ENCODE assay signal across 25 cellular contexts in the genomic region with DNA sequence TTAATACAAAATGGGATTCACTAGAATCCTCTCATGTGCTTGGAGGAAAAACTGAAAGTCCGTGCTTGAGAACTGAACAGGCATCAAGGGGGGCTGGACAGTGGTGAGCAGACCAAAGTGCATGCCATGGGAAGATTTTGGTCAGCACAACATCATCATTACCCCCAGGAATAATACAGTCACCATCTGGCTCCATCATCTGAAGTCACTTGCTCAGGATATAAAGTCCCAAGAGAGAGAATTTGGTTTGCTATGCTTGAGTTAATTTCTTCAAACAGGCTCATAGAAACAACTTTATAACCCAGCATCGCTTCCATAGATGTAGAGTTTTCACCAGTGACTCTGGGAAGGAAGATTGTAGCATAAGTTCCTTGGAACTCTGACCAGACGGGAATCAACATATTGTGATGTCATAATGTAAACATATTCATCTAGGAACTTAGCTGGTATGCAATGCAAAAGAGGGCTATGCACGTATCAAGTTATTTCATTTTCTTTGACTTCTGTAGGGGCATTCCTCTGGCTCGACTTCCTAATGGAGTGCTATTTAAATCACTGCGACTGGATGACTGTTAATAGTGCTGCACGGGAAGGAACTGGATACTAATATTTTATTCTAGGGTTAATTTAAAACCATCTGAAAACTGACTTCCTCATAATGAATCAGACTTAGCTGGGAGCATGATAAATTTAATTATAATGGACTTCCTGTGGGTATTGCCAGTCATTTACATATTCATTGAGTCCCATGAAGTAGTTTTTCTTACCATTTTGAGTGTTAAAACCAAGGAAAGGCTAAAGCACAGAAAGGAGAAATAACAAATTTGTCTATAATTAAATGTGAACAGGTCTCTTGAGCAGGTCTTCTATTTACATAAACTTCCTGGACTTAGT.
DNase-seq lines count a peak whose midpoint lies in the region; ATAC-seq, FAIRE-seq and TF ChIP-seq lines count a peak whose summit lies in the region.
"Had no signal": no experiment of that assay in that cellular context is flagged by ENCODE, and none has a peak within 500 bp of the region (broad histone marks: within the 10 kb centered on the region; RNA-seq: fewer than 3 reads in every experiment).

No MANE protein-coding gene starts in this region.

- no peak for DNase-seq in GM12891 (ENCODE audit: insufficient read length, low spot score)
- no peak for DNase-seq in K562 (ENCODE audit: extremely low read depth in 1 of 4, low spot score in 3 of 4)
- DNase-seq in stimulated activated naive B cell treated with anti-CD40 and anti-IgM and Interleukin-4, amounts not matched to agents 10 μg/mL and 1 μg/mL and 100 μg/mL, for 72 hours = no peak
- no peak for DNase-seq in SHP77 treated with DMSO at 0.1 percent for 48 hours (lab: John Stamatoyannopoulos, UW)
- no peak for DNase-seq in ecto neural progenitor cell (ENCODE audit: low spot score)
- DNase-seq in frontal cortex (ENCODE audit: low spot score in 2 of 2) = no peak
- DNase-seq: activated CD4-positive, alpha-beta memory T cell treated with anti-CD3 and anti-CD28 coated beads, Interleukin-2, amount 10 ng/mL, durations not matched to agents 7 days and 5 days; activated naive CD4-positive, alpha-beta T cell treated with anti-CD3 and anti-CD28 coated beads, Interleukin-2, amount 10 ng/mL, durations not matched to agents 7 days and 5 days; DMS79 treated with DMSO at 0.1 percent for 48 hours; H7; hippocampal formation; lower lobe of right lung; naive thymus-derived CD8-positive, alpha-beta T cell; NCI-H1105 treated with DMSO at 0.1 percent for 48 hours; NCI-H187 treated with DMSO at 0.1 percent for 48 hours; NCI-H526; SIG-M5; tibial artery had no signal

- no peak for TF ChIP-seq EP300 in K562 (IDR thresholded peaks at IDR 0.05; ENCODE audit: low read length)

- H4K20me1 ChIP-seq in K562 (replicated peaks; ENCODE audit: control insufficient read depth, insufficient read depth, low read length) = no peaks in the 10 kb centered on the region

- peaks cover 18 to 21% (median 20%) of the 10 kb centered on the region in 3 donors for H3K4me1 Mint-ChIP-seq in IgD-negative memory B cell
- peaks cover 12 to 16% of the 10 kb centered on the region in 2 donors for H3K4me1 Mint-ChIP-seq in stimulated activated naive B cell treated with anti-CD40 and anti-IgM and Interleukin-4, amounts not matched to agents 10 μg/mL and 1 μg/mL and 100 μg/mL, for 72 hours
- H3K4me1 Mint-ChIP-seq: activated CD4-positive, alpha-beta memory T cell treated with anti-CD3 and anti-CD28 coated beads, Interleukin-2, amount 10 ng/mL, durations not matched to agents 7 days and 5 days; activated naive CD4-positive, alpha-beta T cell treated with anti-CD3 and anti-CD28 coated beads, Interleukin-2, amount 10 ng/mL, durations not matched to agents 7 days and 5 days; activated T-helper 17 cell treated with anti-CD3 and anti-CD28 coated beads, Interleukin-2, amount 50 U/mL, for 72 hours; naive thymus-derived CD8-positive, alpha-beta T cell had no signal

- no peak for TF ChIP-seq RAD21 in K562 (CRISPR knock-in tag; conservative IDR thresholded peaks at IDR 0.05 in 1 of 2, IDR thresholded peaks at IDR 0.05 in 1 of 2)

- H3K27me3 ChIP-seq in K562 (ENCODE audit: control insufficient read depth in 2 of 2, insufficient read depth in 2 of 2, low read length in 2 of 2) = no peaks in the 10 kb centered on the region
- H3K27me3 ChIP-seq: tibial artery had no signal

- peaks cover 4% of the 10 kb centered on the region for H3K36me3 Mint-ChIP-seq in IgD-negative memory B cell
- H3K36me3 Mint-ChIP-seq in stimulated activated naive B cell treated with anti-CD40 and anti-IgM and Interleukin-4, amounts not matched to agents 10 μg/mL and 1 μg/mL and 100 μg/mL, for 72 hours = peaks cover 0 to 3% of the 10 kb centered on the region in 2 donors
- H3K36me3 Mint-ChIP-seq: activated naive CD4-positive, alpha-beta T cell treated with anti-CD3 and anti-CD28 coated beads, Interleukin-2, amount 10 ng/mL, durations not matched to agents 7 days and 5 days had no signal

- in situ Hi-C loops in K562 (cut with MboI) = no loop called here

- H3K9ac ChIP-seq in K562 (ENCODE audit: insufficient read depth in 1 of 2, low read depth in 2 of 2, low read length in 2 of 2) = no peak overlapping the region

- no peak overlapping the region for H3K27ac ChIP-seq in K562 (ENCODE audit: extremely low read depth, low read depth, low read length)
- H3K27ac ChIP-seq: lower lobe of right lung, tibial artery had no signal

- H3K4me3 ChIP-seq in K562 = no peak overlapping the region
- H3K4me3 ChIP-seq: lower lobe of right lung, tibial artery had no signal

- ATAC-seq in K562 = no peak; the same call in 2 of the 3 replicates
- ATAC-seq in stimulated activated naive B cell treated with anti-CD40 and anti-IgM and Interleukin-4, amounts not matched to agents 10 μg/mL and 1 μg/mL and 100 μg/mL, for 72 hours (replicated peaks) = peak; percentile 42 to 81
- ATAC-seq: activated T-helper 17 cell treated with anti-CD3 and anti-CD28 coated beads, Interleukin-2, amount 50 U/mL, for 72 hours; lower lobe of right lung; naive thymus-derived CD8-positive, alpha-beta T cell; Panc1; sciatic nerve had no signal

- no TSS peak for BruUV-seq in K562 (replicated peaks; lab: Mats Ljungman, UMichigan)

- H3K79me2 ChIP-seq in K562 (ENCODE audit: control insufficient read depth, insufficient read depth, low read length) = no peaks in the 10 kb centered on the region

- peaks cover 5% of the 10 kb centered on the region; the same call in 1 of the 2 replicates for H3K9me3 ChIP-seq in K562 (replicated peaks; ENCODE audit: control insufficient read depth, insufficient read depth, low read depth, low read length)
- H3K9me3 ChIP-seq: tibial artery had no signal

- TF ChIP-seq POLR2A in GM12891 (IDR thresholded peaks at IDR 0.05; ENCODE audit: low read depth, low read length) = peak; percentile 65
- peak; percentile 71 for TF ChIP-seq POLR2A in K562 (conservative IDR thresholded peaks at IDR 0.05)

- peak overlapping the region in 2 of 3 donors; percentile 17 to 71 for H3K27ac Mint-ChIP-seq in IgD-negative memory B cell
- peak overlapping the region; percentile 81 for H3K27ac Mint-ChIP-seq in stimulated activated naive B cell treated with anti-CD40 and anti-IgM and Interleukin-4, amounts not matched to agents 10 μg/mL and 1 μg/mL and 100 μg/mL, for 72 hours
- H3K27ac Mint-ChIP-seq: activated CD4-positive, alpha-beta memory T cell treated with anti-CD3 and anti-CD28 coated beads, Interleukin-2, amount 10 ng/mL, durations not matched to agents 7 days and 5 days; activated naive CD4-positive, alpha-beta T cell treated with anti-CD3 and anti-CD28 coated beads, Interleukin-2, amount 10 ng/mL, durations not matched to agents 7 days and 5 days; activated T-helper 17 cell treated with anti-CD3 and anti-CD28 coated beads, Interleukin-2, amount 50 U/mL, for 72 hours; naive thymus-derived CD8-positive, alpha-beta T cell; T-helper 2 cell treated with Interferon-gamma antibody and Interleukin-4, amounts not matched to agents 5 μg/mL and 100 μg/mL, for 36 hours had no signal

- H3K9me3 Mint-ChIP-seq in IgD-negative memory B cell = peaks cover 0 to 4% (median 2%) of the 10 kb centered on the region in 3 donors
- H3K9me3 Mint-ChIP-seq in stimulated activated naive B cell treated with anti-CD40 and anti-IgM and Interleukin-4, amounts not matched to agents 10 μg/mL and 1 μg/mL and 100 μg/mL, for 72 hours = peaks cover 3 to 5% of the 10 kb centered on the region in 2 donors
- H3K9me3 Mint-ChIP-seq: activated CD4-positive, alpha-beta memory T cell treated with anti-CD3 and anti-CD28 coated beads, Interleukin-2, amount 10 ng/mL, durations not matched to agents 7 days and 5 days; activated naive CD4-positive, alpha-beta T cell treated with anti-CD3 and anti-CD28 coated beads, Interleukin-2, amount 10 ng/mL, durations not matched to agents 7 days and 5 days; activated T-helper 17 cell treated with anti-CD3 and anti-CD28 coated beads, Interleukin-2, amount 50 U/mL, for 72 hours had no signal

- no peaks in the 10 kb centered on the region for H3K9me1 ChIP-seq in K562 (ENCODE audit: control insufficient read depth, insufficient read depth, low read length)

- H3K36me3 ChIP-seq in K562 (ENCODE audit: control insufficient read depth, insufficient read depth, low read length) = no peaks in the 10 kb centered on the region
- H3K36me3 ChIP-seq: lower lobe of right lung, tibial artery had no signal

- peaks cover 5 to 15% of the 10 kb centered on the region in 2 experiments; a peak in 3 of 5 replicates for H3K4me1 ChIP-seq in K562 (replicated peaks in 1 of 2; ENCODE audit: control insufficient read depth in 2 of 2, insufficient read depth in 2 of 2, low read length in 2 of 2)
- H3K4me1 ChIP-seq: lower lobe of right lung, tibial artery had no signal

- H3K4me2 ChIP-seq in K562 (ENCODE audit: insufficient read depth, low read length) = no peak overlapping the region

- peak overlapping the region; percentile 44; the same call in 1 of the 2 replicates for H2AFZ ChIP-seq in K562 (ENCODE audit: low read depth, low read length)

- CTCF ChIA-PET in K562 (lab: Yijun Ruan, JAX; ENCODE audit: low intra/inter-chr PET ratio) = no interaction called here

- intact Hi-C loops in K562 (cut with micrococcal nuclease) = no loop called here

- no peak for TF ChIP-seq CTCF in K562 (IDR thresholded peaks at IDR 0.05 in 2 of 3, conservative IDR thresholded peaks at IDR 0.05 in 1 of 3; ENCODE audit: insufficient read depth in 2 of 3, low read depth in 1 of 3, low read length in 3 of 3)

- no peaks in the 10 kb centered on the region for H3K27me3 Mint-ChIP-seq in IgD-negative memory B cell
- H3K27me3 Mint-ChIP-seq in stimulated activated naive B cell treated with anti-CD40 and anti-IgM and Interleukin-4, amounts not matched to agents 10 μg/mL and 1 μg/mL and 100 μg/mL, for 72 hours = no peaks in the 10 kb centered on the region
- H3K27me3 Mint-ChIP-seq: activated CD4-positive, alpha-beta memory T cell treated with anti-CD3 and anti-CD28 coated beads, Interleukin-2, amount 10 ng/mL, durations not matched to agents 7 days and 5 days; activated naive CD4-positive, alpha-beta T cell treated with anti-CD3 and anti-CD28 coated beads, Interleukin-2, amount 10 ng/mL, durations not matched to agents 7 days and 5 days had no signal

- H3K4me3 Mint-ChIP-seq in IgD-negative memory B cell = peak overlapping the region; percentile 47 to 88 (median 62)
- H3K4me3 Mint-ChIP-seq in stimulated activated naive B cell treated with anti-CD40 and anti-IgM and Interleukin-4, amounts not matched to agents 10 μg/mL and 1 μg/mL and 100 μg/mL, for 72 hours = no peak overlapping the region
- H3K4me3 Mint-ChIP-seq: activated CD4-positive, alpha-beta memory T cell treated with anti-CD3 and anti-CD28 coated beads, Interleukin-2, amount 10 ng/mL, durations not matched to agents 7 days and 5 days; activated naive CD4-positive, alpha-beta T cell treated with anti-CD3 and anti-CD28 coated beads, Interleukin-2, amount 10 ng/mL, durations not matched to agents 7 days and 5 days; activated T-helper 17 cell treated with anti-CD3 and anti-CD28 coated beads, Interleukin-2, amount 50 U/mL, for 72 hours; naive thymus-derived CD8-positive, alpha-beta T cell; T-helper 2 cell treated with Interferon-gamma antibody and Interleukin-4, amounts not matched to agents 5 μg/mL and 100 μg/mL, for 36 hours had no signal

- POLR2A ChIA-PET in K562 (lab: Yijun Ruan, JAX) = no interaction called here

- 29% methylated on average over 7 of the region's 7 CpGs for WGBS in K562 (ENCODE audit: insufficient coverage, low coverage, missing lambda C conversion rate)

- FAIRE-seq in GM12891 (lab: Jason Lieb, UNC) (no peak), K562 (lab: Jason Lieb, UNC) (no peak), frontal cortex (lab: Jason Lieb, UNC) (no peak)
- FAIRE-seq: GM18507, GM19239 had no signal

Comparison
In these comparisons a context has a peak if more than half of its experiments do, and no peak if none do; other contexts are left out.
1. H3K4me3 Mint-ChIP-seq: peak in IgD-negative memory B cell (4 of 4); none in stimulated activated naive B cell treated with anti-CD40 and anti-IgM and Interleukin-4, amounts not matched to agents 10 μg/mL and 1 μg/mL and 100 μg/mL, for 72 hours (0 of 2).